Comparison of ENCODE assay signal across 8 cellular contexts in the genomic region with DNA sequence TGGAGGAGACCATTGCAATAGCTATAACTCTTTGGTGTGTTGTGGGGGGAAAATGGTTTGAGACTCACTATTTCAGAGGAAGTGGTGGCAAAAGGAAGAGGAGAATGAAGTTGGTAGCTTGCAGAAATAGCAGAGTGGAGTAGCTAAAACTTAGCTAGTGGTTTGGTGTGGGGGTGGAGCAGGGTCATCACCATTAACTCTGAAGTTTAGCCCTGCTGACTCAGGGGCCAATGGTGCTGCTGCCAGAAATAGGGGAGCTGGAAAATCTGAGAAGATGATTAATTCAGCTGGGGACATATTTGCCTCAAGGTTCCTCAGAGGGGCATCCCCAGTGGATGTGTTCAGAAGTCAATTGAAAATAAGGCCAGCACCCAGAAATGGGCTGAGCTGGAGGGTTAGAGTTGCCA.
DNase-seq lines count a peak whose midpoint lies in the region; ATAC-seq lines count a peak whose summit lies in the region.

No MANE protein-coding gene starts in this region.

- no peak overlapping the region for H3K4me2 ChIP-seq in mesenchymal stem cell (ENCODE audit: low read length, poor library complexity, severe bottlenecking)

- H3K9me3 ChIP-seq in MG63 (no peaks in the 10 kb centered on the region), mesenchymal stem cell (ENCODE audit: control insufficient read depth, low read length) (no peaks in the 10 kb centered on the region)

- H4K8ac ChIP-seq in mesenchymal stem cell (ENCODE audit: low read length), result peak overlapping the region; percentile 30

- no peak for ATAC-seq in GM19328 (IDR thresholded peaks at IDR 0.05; ENCODE audit: unreplicated experiment)
- no peak for ATAC-seq in HG02884 (IDR thresholded peaks at IDR 0.05; ENCODE audit: unreplicated experiment)
- no peak for ATAC-seq in HG02840 (IDR thresholded peaks at IDR 0.05; ENCODE audit: low FRiP score, unreplicated experiment)

- no peak overlapping the region for H3K23ac ChIP-seq in mesenchymal stem cell (ENCODE audit: low read length in 2 of 2)

- H3K36me3 ChIP-seq in MG63 (no peaks in the 10 kb centered on the region; the same call in 1 of the 2 replicates), mesenchymal stem cell (ENCODE audit: control insufficient read depth in 1 of 2, insufficient read depth in 2 of 2, low read depth in 1 of 2, low read length in 2 of 2) (no peaks in the 10 kb centered on the region)

- peak overlapping the region; percentile 35 to 64 for H3K4ac ChIP-seq in mesenchymal stem cell (ENCODE audit: low read depth in 1 of 2, low read length in 2 of 2)

- H2BK120ac ChIP-seq in mesenchymal stem cell (ENCODE audit: low read depth, low read length), result peak overlapping the region; percentile 71

- peak overlapping the region; percentile 70 for H3K27ac ChIP-seq in mesenchymal stem cell (ENCODE audit: low read length, poor library complexity, severe bottlenecking)

- H2AK5ac ChIP-seq in mesenchymal stem cell (ENCODE audit: low read length, severe bottlenecking), result peak overlapping the region; percentile 94

- H3K79me1 ChIP-seq in mesenchymal stem cell (replicated peaks; ENCODE audit: low read length, poor library complexity, severe bottlenecking), result peaks cover 6% of the 10 kb centered on the region

- peak overlapping the region; percentile 82 for H3K9ac ChIP-seq in mesenchymal stem cell (ENCODE audit: low read length)

- no peak overlapping the region for H2BK5ac ChIP-seq in mesenchymal stem cell (ENCODE audit: low read depth, low read length, poor library complexity, severe bottlenecking)

- H3K18ac ChIP-seq in mesenchymal stem cell (ENCODE audit: low read depth in 1 of 2, low read length in 2 of 2), result peak overlapping the region; percentile 62 to 64

- H2AFZ ChIP-seq in mesenchymal stem cell (ENCODE audit: low read depth, low read length), result no peak overlapping the region

- peak overlapping the region; percentile 35 for H4K91ac ChIP-seq in mesenchymal stem cell (ENCODE audit: low read length)

- DNase-seq in AG08396 (ENCODE audit: low spot score) (peak; percentile 22), MG63 (peak; percentile 89), mesenchymal stem cell (peak; percentile 73), NCI-H1930 (lab: John Stamatoyannopoulos, UW) (no peak)
- DNase-seq in activated CD8-positive, alpha-beta memory T cell treated with anti-CD3 and anti-CD28 coated beads, Interleukin-2, amount 50 U/mL, for 4 hours, result peak; percentile 69

- H3K14ac ChIP-seq in mesenchymal stem cell (ENCODE audit: low read length in 2 of 2), result peak overlapping the region in 1 of 2 experiments; percentile 75

- H2BK15ac ChIP-seq in mesenchymal stem cell (ENCODE audit: low read depth, poor library complexity, severe bottlenecking), result peak overlapping the region; percentile 81

- H3K4me1 ChIP-seq in mesenchymal stem cell (ENCODE audit: control insufficient read depth, insufficient read depth, low read depth, low read length), result peaks cover 10% of the 10 kb centered on the region

- peak overlapping the region; percentile 68 to 86 for H2BK12ac ChIP-seq in mesenchymal stem cell (ENCODE audit: low read length in 2 of 2)

- H3K27me3 ChIP-seq in MG63 (no peaks in the 10 kb centered on the region), mesenchymal stem cell (ENCODE audit: control insufficient read depth in 1 of 2, insufficient read depth in 1 of 2, low read length in 2 of 2) (no peaks in the 10 kb centered on the region)

- H3K4me3 ChIP-seq in MG63, result no peak overlapping the region
- peak overlapping the region in 1 of 2 experiments; percentile 54 for H3K4me3 ChIP-seq in mesenchymal stem cell (ENCODE audit: insufficient read depth in 1 of 2, low read depth in 1 of 2, low read length in 2 of 2)

Comparison
In these comparisons a context has a peak if more than half of its experiments do, and no peak if none do; other contexts are left out.
1. DNase-seq: peak in AG08396 (single experiment), MG63 (single experiment), activated CD8-positive, alpha-beta memory T cell treated with anti-CD3 and anti-CD28 coated beads, Interleukin-2, amount 50 U/mL, for 4 hours (single experiment) and mesenchymal stem cell (single experiment); none in NCI-H1930 (0 of 2).